ENCODE assay signal across 18 cellular contexts in genomic region chr10:110407301-110408170, GRCh38.
A peak's percentile ranks its signal among the peaks of the same experiment; 100 is the strongest.
DNase-seq lines count a peak whose midpoint lies in the region; ATAC-seq, FAIRE-seq and TF ChIP-seq lines count a peak whose summit lies in the region.
"Had no signal": no experiment of that assay in that cellular context is flagged by ENCODE, and none has a peak within 500 bp of the region (broad histone marks: within the 10 kb centered on the region; RNA-seq: fewer than 3 reads in every experiment).

No MANE protein-coding gene starts in this region.

- peak overlapping the region; percentile 34 for H3K27ac Mint-ChIP-seq in Caco-2 (ENCODE audit: unreplicated experiment)
- H3K27ac Mint-ChIP-seq: naive thymus-derived CD8-positive, alpha-beta T cell had no signal

- H3K36me3 ChIP-seq in Caco-2 (ENCODE audit: control insufficient read depth, insufficient read depth, low read length) (no peaks in the 10 kb centered on the region), KMS-11 (ENCODE audit: insufficient read depth) (no peaks in the 10 kb centered on the region), HepG2 (replicated peaks in 1 of 2; ENCODE audit: control insufficient read depth in 1 of 2, insufficient read depth in 2 of 2, low read length in 2 of 2) (no peaks in the 10 kb centered on the region)
- H3K36me3 ChIP-seq: BLaER1, right lobe of liver had no signal

- no peaks in the 10 kb centered on the region for H3K27me3 Mint-ChIP-seq in Caco-2 (ENCODE audit: insufficient read depth, unreplicated experiment)

- H3K4me2 ChIP-seq in KMS-11 = peak overlapping the region; percentile 0; the same call in 1 of the 2 replicates
- H3K4me2 ChIP-seq in HepG2 (ENCODE audit: low read depth, low read length) = no peak overlapping the region
- H3K4me2 ChIP-seq: BLaER1 had no signal

- no peaks in the 10 kb centered on the region for H3K79me2 ChIP-seq in KMS-11 (ENCODE audit: insufficient read depth, low read depth)
- H3K79me2 ChIP-seq in HepG2 (ENCODE audit: insufficient read depth, low read length) = no peaks in the 10 kb centered on the region

- H3K4me1 Mint-ChIP-seq in Caco-2 (ENCODE audit: low read depth, unreplicated experiment) = peaks cover 53% of the 10 kb centered on the region

- H3K4me3 Mint-ChIP-seq in Caco-2 (ENCODE audit: unreplicated experiment) = no peak overlapping the region
- H3K4me3 Mint-ChIP-seq: naive thymus-derived CD8-positive, alpha-beta T cell had no signal

- H3K9ac ChIP-seq in KMS-11 (no peak overlapping the region), HepG2 (ENCODE audit: insufficient read depth, low read depth, low read length) (no peak overlapping the region)
- H3K9ac ChIP-seq: BLaER1 had no signal

- TF ChIP-seq POLR2A in HepG2 (IDR thresholded peaks at IDR 0.05; ENCODE audit: insufficient read depth in 1 of 2, low read depth in 2 of 2, low read length in 2 of 2) = no peak

- no peak for FAIRE-seq in HepG2 (lab: Jason Lieb, UNC)
- FAIRE-seq: islet of Langerhans had no signal

- intact Hi-C loops in Caco-2 (cut with micrococcal nuclease; ENCODE audit: unreplicated experiment) = no loop called here
- intact Hi-C loops in HepG2 (cut with micrococcal nuclease; ENCODE audit: unreplicated experiment) = no loop called here

- peaks cover 5% of the 10 kb centered on the region for H3K36me3 Mint-ChIP-seq in Caco-2 (ENCODE audit: insufficient read depth, unreplicated experiment)
- H3K36me3 Mint-ChIP-seq: naive thymus-derived CD8-positive, alpha-beta T cell had no signal

- H3K27me3 ChIP-seq in Caco-2 (replicated peaks; ENCODE audit: control insufficient read depth, insufficient read depth, low read length) = no peaks in the 10 kb centered on the region
- H3K27me3 ChIP-seq in KMS-11 (ENCODE audit: insufficient read depth, low read depth) = no peaks in the 10 kb centered on the region
- no peaks in the 10 kb centered on the region; a peak in 2 of 5 replicates for H3K27me3 ChIP-seq in HepG2 (ENCODE audit: control insufficient read depth in 1 of 2, insufficient read depth in 2 of 2, low read length in 2 of 2)
- H3K27me3 ChIP-seq: BLaER1, right lobe of liver had no signal

- H3K4me3 ChIP-seq in Caco-2 (ENCODE audit: low read depth, low read length) = no peak overlapping the region
- H3K4me3 ChIP-seq in KMS-11 (IDR thresholded peaks at IDR 0.05; ENCODE audit: insufficient read depth, low read depth, low read length) = no peak overlapping the region
- H3K4me3 ChIP-seq in HepG2 (replicated peaks in 1 of 3; ENCODE audit: insufficient read depth in 1 of 3, low read depth in 2 of 3, low read length in 3 of 3) = no peak overlapping the region
- H3K4me3 ChIP-seq: BLaER1, right lobe of liver had no signal

- 35% methylated on average over 8 of the region's 8 CpGs for WGBS in HepG2 (ENCODE audit: low lambda C conversion rate)

- no peaks in the 10 kb centered on the region for H3K9me3 Mint-ChIP-seq in Caco-2 (ENCODE audit: unreplicated experiment)
- H3K9me3 Mint-ChIP-seq: naive thymus-derived CD8-positive, alpha-beta T cell had no signal

- no peak overlapping the region for H2AFZ ChIP-seq in KMS-11 (ENCODE audit: low read depth)
- no peak overlapping the region for H2AFZ ChIP-seq in HepG2 (ENCODE audit: low read length)

- TF ChIP-seq CTCF in Caco-2 (IDR thresholded peaks at IDR 0.05; ENCODE audit: insufficient read depth in 1 of 2, low read depth in 1 of 2, low read length in 1 of 2, severe bottlenecking in 1 of 2, unreplicated experiment in 1 of 2) (no peak), KMS-11 (conservative IDR thresholded peaks at IDR 0.05; ENCODE audit: low read depth, low read length) (no peak), HepG2 (CRISPR knock-in tag; IDR thresholded peaks at IDR 0.05) (no peak)

- H3K9me3 ChIP-seq in Caco-2 = no peaks in the 10 kb centered on the region; the same call in 1 of the 2 replicates
- H3K9me3 ChIP-seq in HepG2 (ENCODE audit: low read length) = no peaks in the 10 kb centered on the region
- H3K9me3 ChIP-seq: BLaER1, right lobe of liver had no signal

- peaks cover 81% of the 10 kb centered on the region for H3K4me1 ChIP-seq in Caco-2
- H3K4me1 ChIP-seq in KMS-11 (ENCODE audit: low read depth, poor library complexity, severe bottlenecking) = peaks cover 92% of the 10 kb centered on the region
- H3K4me1 ChIP-seq in HepG2 (ENCODE audit: insufficient read depth, low read length) = peaks cover 25% of the 10 kb centered on the region

- H4K20me1 ChIP-seq in KMS-11 (ENCODE audit: insufficient read depth) (no peaks in the 10 kb centered on the region), HepG2 (ENCODE audit: insufficient read depth, low read length) (no peaks in the 10 kb centered on the region)
- H4K20me1 ChIP-seq: BLaER1 had no signal

- in situ Hi-C loops in HepG2 (cut with HindIII; ENCODE audit: extremely low pct_ligation_motif_present, low pct_unique_long_range_greater_than_20kb) = no loop called here

- DNase-seq in Caco-2 (peak; percentile 26 to 56), astrocyte of the hippocampus (ENCODE audit: low read depth, low spot score) (peak; percentile 39), kidney tubule cell (ENCODE audit: low spot score) (peak; percentile 82), HepG2 (ENCODE audit: low spot score) (no peak), GOT3 (lab: John Stamatoyannopoulos, UW) (no peak), midbrain (lab: John Stamatoyannopoulos, UW) (no peak)
- no peak for DNase-seq in stimulated activated CD4-positive, alpha-beta T cell treated with anti-CD3 and anti-CD28 coated beads, Interleukin-1b, Interleukin-23, amount 100 ng/mL, for 48 hours
- DNase-seq: activated T-cell treated with anti-CD3 and anti-CD28 coated beads, Interleukin-2, amount 50 U/mL, for 48 hours; aorta; KBM-7; naive thymus-derived CD8-positive, alpha-beta T cell; NCI-H187; NK-92 treated with Interleukin-12 subunit alpha and Interleukin-12 subunit beta, amount 100 ng/mL, for 24 hours; right lobe of liver had no signal

- TF ChIP-seq EP300 in HepG2 (IDR thresholded peaks at IDR 0.05; ENCODE audit: low read depth in 2 of 2, low read length in 2 of 2) (no peak), HepG2 (CRISPR knock-in tag; IDR thresholded peaks at IDR 0.05; ENCODE audit: borderline replicate concordance) (no peak)

- H3K27ac ChIP-seq in KMS-11 (no peak overlapping the region), HepG2 (ENCODE audit: extremely low read length, insufficient read depth, low read length) (no peak overlapping the region)
- H3K27ac ChIP-seq: BLaER1, right lobe of liver had no signal

- POLR2A ChIA-PET in Caco-2 (lab: Charles Lee) = interaction anchor here (0.5 kb wide), 1 partner anchor 103 kb away, joined by 3 read pairs; the partner anchor contains the start of gene SMNDC1
- POLR2A ChIA-PET in HepG2 (lab: Yijun Ruan, JAX) = interaction anchor here (0.9 to 1.1 kb wide), 3 partner anchors 9 to 16 kb away, joined by 3 to 4 read pairs (median 3); no protein-coding TSS in a partner anchor

- no peak for ATAC-seq in HepG2
- ATAC-seq: activated CD4-positive, CD25-positive, alpha-beta regulatory T cell treated with anti-CD3 and anti-CD28 coated beads, Interleukin-2, amount 50 U/mL, for 24 hours; naive thymus-derived CD8-positive, alpha-beta T cell; right lobe of liver had no signal

- BruUV-seq in Caco-2 (replicated peaks; lab: Mats Ljungman, UMichigan) (no TSS peak), HepG2 (replicated peaks; lab: Mats Ljungman, UMichigan) (no TSS peak)

- TF ChIP-seq RAD21 in HepG2 (CRISPR knock-in tag; IDR thresholded peaks at IDR 0.05) = no peak

- CTCF ChIA-PET in Caco-2 (lab: Charles Lee) = no interaction called here
- CTCF ChIA-PET in HepG2 (lab: Yijun Ruan, JAX; ENCODE audit: low intra/inter-chr PET ratio, low total read pairs) = no interaction called here

TF ChIP-seq in HepG2, 621 proteins besides CTCF, POLR2A, EP300 and RAD21:
- no peak for TF ChIP-seq ZNF737 (CRISPR knock-in tag; IDR thresholded peaks at IDR 0.05; ENCODE audit: borderline replicate concordance)
- no peak for TF ChIP-seq CSRNP2 (CRISPR knock-in tag; conservative IDR thresholded peaks at IDR 0.05; ENCODE audit: low read depth)
- no peak for TF ChIP-seq SP5 (CRISPR knock-in tag; IDR thresholded peaks at IDR 0.05; ENCODE audit: borderline replicate concordance, low read depth)

Comparison
In these comparisons a context has a peak if more than half of its experiments do, and no peak if none do; other contexts are left out.
1. DNase-seq: peak in Caco-2 (2 of 2), astrocyte of the hippocampus (single experiment) and kidney tubule cell (single experiment); none in HepG2 (single experiment), GOT3 (single experiment), midbrain (single experiment) and stimulated activated CD4-positive, alpha-beta T cell treated with anti-CD3 and anti-CD28 coated beads, Interleukin-1b, Interleukin-23, amount 100 ng/mL, for 48 hours (single experiment).